8 cellular contexts compared by ENCODE assay signal in genomic region chr1:28580706-28581530, GRCh38. TPM values are rescaled to one million over a fixed set of nuclear protein-coding genes. Genes with fewer than 3 reads are reported as not detected.
A peak's percentile ranks its signal among the peaks of the same experiment; 100 is the strongest.
DNase-seq lines count a peak whose midpoint lies in the region; ATAC-seq and TF ChIP-seq lines count a peak whose summit lies in the region.

No MANE protein-coding gene starts in this region.

- H3K36me3 Mint-ChIP-seq in neural progenitor cell, result peaks cover 27% of the 10 kb centered on the region

- ATAC-seq in HG02840 (IDR thresholded peaks at IDR 0.05; ENCODE audit: low FRiP score, unreplicated experiment) (peak; percentile 16), upper lobe of left lung (ENCODE audit: low FRiP score in 2 of 2) (peak; percentile 27 to 39)

- H3F3A ChIP-seq in neural progenitor cell (ENCODE audit: low read depth), result peaks cover 51% of the 10 kb centered on the region

- WGBS in upper lobe of left lung, 2 donors, result 1 to 2% methylated on average over 15 to 24 of the region's 26 CpGs

- H3K4me3 Mint-ChIP-seq in neural progenitor cell, result peak overlapping the region; percentile 97

- H2AFZ ChIP-seq in neural progenitor cell (replicated peaks), result no peak overlapping the region

- peak overlapping the region; percentile 99 for H3K4me2 ChIP-seq in neural progenitor cell

- H3K4me3 ChIP-seq in fibroblast of the aortic adventitia (ENCODE audit: low read depth, low read length) (peak overlapping the region; percentile 73), neural progenitor cell (peak overlapping the region; percentile 99), upper lobe of left lung (peak overlapping the region; percentile 81 to 92 (median 82))

- H3K9ac ChIP-seq in neural progenitor cell, result peak overlapping the region; percentile 76

- peaks cover 25% of the 10 kb centered on the region for H3K4me1 Mint-ChIP-seq in neural progenitor cell

- H3K27ac ChIP-seq in neural progenitor cell (no peak overlapping the region), upper lobe of left lung (peak overlapping the region; percentile 84 to 94 (median 91))

- H3K36me3 ChIP-seq in neural progenitor cell (no peaks in the 10 kb centered on the region), upper lobe of left lung (peaks cover 27 to 44% (median 34%) of the 10 kb centered on the region in 4 donors)

- H4K20me1 ChIP-seq in neural progenitor cell (ENCODE audit: low read depth), result peaks cover 33% of the 10 kb centered on the region

- DNase-seq in activated CD8-positive, alpha-beta memory T cell treated with anti-CD3 and anti-CD28 coated beads for 4 hours (ENCODE audit: low read depth in 2 of 2), result peak; percentile 20 to 43
- no peak for DNase-seq in activated CD8-positive, alpha-beta memory T cell treated with anti-CD3 and anti-CD28 coated beads, Interleukin-2, amount 50 U/mL, for 48 hours
- peak; percentile 55 to 69 for DNase-seq in NCI-H526 (lab: John Stamatoyannopoulos, UW)
- DNase-seq in activated T-cell treated with anti-CD3 and anti-CD28 coated beads, Interleukin-2, amount 50 U/mL, for 48 hours, result peak; percentile 62 to 69
- peak; percentile 47 for DNase-seq in fibroblast of the aortic adventitia (ENCODE audit: low read depth)
- DNase-seq in neural progenitor cell (ENCODE audit: low spot score), result peak; percentile 82
- DNase-seq in upper lobe of left lung, result peak in 1 of 2 donors; percentile 47

- no peak for TF ChIP-seq CTCF in fibroblast of the aortic adventitia (IDR thresholded peaks at IDR 0.05; ENCODE audit: insufficient read depth, low read length)
- TF ChIP-seq CTCF in neural progenitor cell (IDR thresholded peaks at IDR 0.05), result peak; percentile 52
- no peak for TF ChIP-seq CTCF in upper lobe of left lung (IDR thresholded peaks at IDR 0.05)

- TF ChIP-seq POLR2A in upper lobe of left lung (IDR thresholded peaks at IDR 0.05), result no peak

- H3K4me1 ChIP-seq in neural progenitor cell, result peaks cover 11% of the 10 kb centered on the region
- H3K4me1 ChIP-seq in upper lobe of left lung, result peaks cover 19 to 32% (median 24%) of the 10 kb centered on the region in 4 donors

- H3K27ac Mint-ChIP-seq in neural progenitor cell, result no peak overlapping the region

- no peak for TF ChIP-seq EP300 in upper lobe of left lung (IDR thresholded peaks at IDR 0.05)

- H3K79me2 ChIP-seq in neural progenitor cell (ENCODE audit: low read depth), result peaks cover 25% of the 10 kb centered on the region

- no peaks in the 10 kb centered on the region for H3K9me3 Mint-ChIP-seq in neural progenitor cell

- H3K27me3 Mint-ChIP-seq in neural progenitor cell (ENCODE audit: insufficient read depth, low read depth), result peaks cover 13% of the 10 kb centered on the region

- H3K27me3 ChIP-seq in neural progenitor cell, result peaks cover 14% of the 10 kb centered on the region
- H3K27me3 ChIP-seq in upper lobe of left lung, result no peaks in the 10 kb centered on the region

- H3K9me3 ChIP-seq in neural progenitor cell (ENCODE audit: low read depth), result no peaks in the 10 kb centered on the region
- no peaks in the 10 kb centered on the region for H3K9me3 ChIP-seq in upper lobe of left lung

RNA-seq across cellular contexts. Expression of gene RAB42, which starts 11.1 kb away (rescaled TPM):
- 1.6 and 3.4 TPM in 2 replicates for total RNA-seq in fibroblast of the aortic adventitia (ENCODE audit: low replicate concordance)
- total RNA-seq in neural progenitor cell (ENCODE audit: low replicate concordance), result 2.2 and 4.2 TPM in 2 replicates
- total RNA-seq in upper lobe of left lung, result 10 to 100 TPM in 3 of 6 donors, 1 to 10 TPM in 3; 3.9 to 13.7 (median 9.8) TPM

RNA-seq across cellular contexts. Expression of gene TRNAU1AP, which starts 28.0 kb away (rescaled TPM):
- total RNA-seq in fibroblast of the aortic adventitia (ENCODE audit: low replicate concordance) (18.8 and 29.7 TPM in 2 replicates), neural progenitor cell (ENCODE audit: low replicate concordance) (43.9 and 50.0 TPM in 2 replicates), upper lobe of left lung (10 to 100 TPM; 19.6 to 35.6 (median 25.3) TPM)
